ENCODE assay signal across 8 cellular contexts in the genomic region with DNA sequence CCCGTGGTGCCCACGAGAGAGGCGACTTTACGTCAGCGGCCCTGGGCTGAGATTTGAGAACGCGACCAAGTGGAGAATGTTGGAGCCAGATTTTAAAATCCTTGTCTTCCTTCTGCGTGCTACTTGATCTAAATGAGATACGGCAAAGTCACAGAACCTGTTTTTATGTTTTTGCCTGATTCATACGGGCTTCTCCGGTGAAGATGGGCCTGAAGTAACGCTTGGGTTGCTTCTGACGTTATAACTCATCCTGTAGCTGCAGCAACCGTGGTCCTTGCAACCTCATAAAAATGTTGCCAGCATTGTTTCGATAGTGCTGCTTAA. TPM values are rescaled to one million over a fixed set of nuclear protein-coding genes. Genes with fewer than 3 reads are reported as not detected.
DNase-seq lines count a peak whose midpoint lies in the region; ATAC-seq and TF ChIP-seq lines count a peak whose summit lies in the region.

No MANE protein-coding gene starts in this region.

- peaks cover 26% of the 10 kb centered on the region for H3K4me1 ChIP-seq in CD8-positive, alpha-beta memory T cell (ENCODE audit: insufficient read depth, low read length)
- H3K4me1 ChIP-seq in IMR-90 (ENCODE audit: control insufficient read depth, insufficient read depth, low read length) (peaks cover 10% of the 10 kb centered on the region; the same call in 1 of the 2 replicates), mammary epithelial cell (ENCODE audit: insufficient read depth, low read length) (peaks cover 17% of the 10 kb centered on the region), lung (ENCODE audit: control insufficient read depth in 2 of 2, insufficient read depth in 2 of 2, low read length in 2 of 2) (peaks cover 2 to 12% of the 10 kb centered on the region in 2 donors), urinary bladder (ENCODE audit: insufficient read depth) (no peaks in the 10 kb centered on the region)

- peaks cover 51% of the 10 kb centered on the region for H3K79me2 ChIP-seq in mammary epithelial cell (ENCODE audit: insufficient read depth, low read length)

- no TSS peak for BruUV-seq in IMR-90 (replicated peaks; lab: Mats Ljungman, UMichigan)
- BruUV-seq in mammary epithelial cell (replicated peaks; lab: Mats Ljungman, UMichigan): TSS peak; percentile 76

- intact Hi-C loops in IMR-90 (cut with micrococcal nuclease): no loop called here
- intact Hi-C loops in mammary epithelial cell (cut with micrococcal nuclease): no loop called here

- no peak for TF ChIP-seq RAD21 in IMR-90 (IDR thresholded peaks at IDR 0.05; ENCODE audit: low read length)

- H3K4me1 Mint-ChIP-seq in CD8-positive, alpha-beta memory T cell: peaks cover 41 to 53% (median 46%) of the 10 kb centered on the region in 3 donors

- H3K9me3 ChIP-seq in CD8-positive, alpha-beta memory T cell (ENCODE audit: low read length): no peaks in the 10 kb centered on the region
- H3K9me3 ChIP-seq in IMR-90 (ENCODE audit: control insufficient read depth, insufficient read depth, low read length) (no peaks in the 10 kb centered on the region), mammary epithelial cell (replicated peaks; ENCODE audit: insufficient read depth, low read length) (no peaks in the 10 kb centered on the region), lung (ENCODE audit: control insufficient read depth in 2 of 2, insufficient read depth in 1 of 2, low read length in 1 of 2) (no peaks in the 10 kb centered on the region)

- H3K9me3 Mint-ChIP-seq in CD8-positive, alpha-beta memory T cell: no peaks in the 10 kb centered on the region

- peak overlapping the region; percentile 88 for H2AK9ac ChIP-seq in IMR-90 (replicated peaks; ENCODE audit: low read depth, low read length, poor library complexity)

- H3K4me3 Mint-ChIP-seq in CD8-positive, alpha-beta memory T cell: peak overlapping the region; percentile 93 to 96 (median 95)

- peak overlapping the region; percentile 99 for H2AFZ ChIP-seq in IMR-90 (replicated peaks; ENCODE audit: low read length, poor library complexity)
- H2AFZ ChIP-seq in mammary epithelial cell (ENCODE audit: low read depth, low read length): peak overlapping the region; percentile 93

- no peak for ATAC-seq in IMR-90 (ENCODE audit: low read depth)
- ATAC-seq in lung (ENCODE audit: insufficient read depth, low FRiP score): no peak

- H3K4me2 ChIP-seq in IMR-90 (ENCODE audit: low read depth, low read length) (peak overlapping the region; percentile 90), mammary epithelial cell (ENCODE audit: insufficient read depth, low read depth, low read length) (peak overlapping the region; percentile 94)

- H4K20me1 ChIP-seq in IMR-90 (ENCODE audit: insufficient read depth, low read length) (peaks cover 5% of the 10 kb centered on the region; the same call in 1 of the 2 replicates), mammary epithelial cell (ENCODE audit: insufficient read depth, low read length) (no peaks in the 10 kb centered on the region)

- peak overlapping the region; percentile 17; the same call in 1 of the 2 replicates for H2BK120ac ChIP-seq in IMR-90 (ENCODE audit: low read depth, low read length)

- peak overlapping the region; percentile 58; the same call in 1 of the 2 replicates for H3K56ac ChIP-seq in IMR-90 (ENCODE audit: extremely low read depth, insufficient read depth, low read length)

- no peaks in the 10 kb centered on the region for H3K9me1 ChIP-seq in IMR-90 (ENCODE audit: insufficient read depth, low read length)

- no peak overlapping the region for H2BK15ac ChIP-seq in IMR-90 (ENCODE audit: low read depth, low read length)

- H3K79me1 ChIP-seq in IMR-90 (ENCODE audit: low read depth in 1 of 2, low read length in 2 of 2): peaks cover 15 to 25% of the 10 kb centered on the region in 2 experiments; a peak in 3 of 4 replicates

- H2BK5ac ChIP-seq in IMR-90 (ENCODE audit: low read depth, low read length, poor library complexity, severe bottlenecking): peak overlapping the region; percentile 73

- TF ChIP-seq CTCF in IMR-90 (conservative IDR thresholded peaks at IDR 0.05; ENCODE audit: low read depth, low read length): no peak
- no peak for TF ChIP-seq CTCF in mammary epithelial cell (conservative IDR thresholded peaks at IDR 0.05 in 1 of 2, IDR thresholded peaks at IDR 0.05 in 1 of 2; ENCODE audit: extremely low read depth in 1 of 2, insufficient read depth in 1 of 2, low read depth in 1 of 2, low read length in 2 of 2)
- no peak for TF ChIP-seq CTCF in lung (IDR thresholded peaks at IDR 0.05; ENCODE audit: control extremely low read depth, extremely low read depth)

- H3K27ac Mint-ChIP-seq in CD8-positive, alpha-beta memory T cell: peak overlapping the region; percentile 95 to 98 (median 97)

- POLR2A ChIA-PET in CD8-positive, alpha-beta memory T cell (lab: Charles Lee): no interaction called here
- POLR2A ChIA-PET in IMR-90 (lab: Charles Lee; ENCODE audit: unreplicated experiment): interaction anchor here (1.1 to 1.3 kb wide), 2 partner anchors 11 to 12 kb away, joined by 3 to 4 read pairs; no protein-coding TSS in a partner anchor

- H4K5ac ChIP-seq in IMR-90 (ENCODE audit: low read depth, low read length): peak overlapping the region; percentile 99

- WGBS in IMR-90 (ENCODE audit: extremely low coverage in 2 of 2, insufficient read length in 1 of 2), 2 experiments: 70% methylated on average over 5 of the region's 15 CpGs; no CpG with 5 or more reads in 1 of the 2 experiments
- 5% methylated on average over 14 of the region's 15 CpGs for WGBS in mammary epithelial cell (ENCODE audit: low coverage, missing lambda C conversion rate)
- WGBS in lung, 2 donors: 26 to 34% methylated on average over 15 of the region's 15 CpGs
- WGBS in urinary bladder: 25% methylated on average over 15 of the region's 15 CpGs

- peaks cover 0 to 21% (median 4%) of the 10 kb centered on the region in 3 donors for H3K36me3 Mint-ChIP-seq in CD8-positive, alpha-beta memory T cell

- peak overlapping the region; percentile 48; the same call in 1 of the 2 replicates for H2AK5ac ChIP-seq in IMR-90 (ENCODE audit: low read depth, low read length)

- peak overlapping the region; percentile 88 for H3K4ac ChIP-seq in IMR-90 (ENCODE audit: low read depth, low read length)

- no peak for TF ChIP-seq POLR2A in IMR-90 (IDR thresholded peaks at IDR 0.05; ENCODE audit: low read depth, low read length)

- H3K27me3 ChIP-seq in CD8-positive, alpha-beta memory T cell (ENCODE audit: insufficient read depth, low read length, poor library complexity, severe bottlenecking): no peaks in the 10 kb centered on the region
- no peaks in the 10 kb centered on the region for H3K27me3 ChIP-seq in IMR-90 (ENCODE audit: control insufficient read depth, insufficient read depth, low read length)
- no peaks in the 10 kb centered on the region for H3K27me3 ChIP-seq in mammary epithelial cell (ENCODE audit: insufficient read depth, low read length)
- no peaks in the 10 kb centered on the region for H3K27me3 ChIP-seq in lung (ENCODE audit: control insufficient read depth, insufficient read depth)

- no peak overlapping the region for H2BK20ac ChIP-seq in IMR-90 (ENCODE audit: low read depth, low read length)

- CTCF ChIA-PET in CD8-positive, alpha-beta memory T cell (lab: Charles Lee): no interaction called here
- CTCF ChIA-PET in IMR-90 (lab: Yijun Ruan, JAX): no interaction called here
- CTCF ChIA-PET in mammary epithelial cell (lab: Charles Lee; ENCODE audit: low non-redundant PET): no interaction called here

- H4K8ac ChIP-seq in IMR-90 (ENCODE audit: low read depth in 2 of 2, low read length in 2 of 2): peak overlapping the region; percentile 99 to 100

- peak overlapping the region; percentile 80 for H3K4me3 ChIP-seq in CD8-positive, alpha-beta memory T cell (ENCODE audit: low read length)
- peak overlapping the region; percentile 91 for H3K4me3 ChIP-seq in IMR-90 (ENCODE audit: insufficient read depth, low read depth, low read length)
- H3K4me3 ChIP-seq in mammary epithelial cell (replicated peaks in 1 of 3; ENCODE audit: insufficient read depth in 1 of 3, low read depth in 2 of 3, low read length in 3 of 3): peak overlapping the region; percentile 58 to 90 (median 83)
- H3K4me3 ChIP-seq in lung: peak overlapping the region; percentile 81
- H3K4me3 ChIP-seq in urinary bladder (ENCODE audit: low read depth, low read length): peak overlapping the region; percentile 70

- peaks cover 5% of the 10 kb centered on the region for H3K36me3 ChIP-seq in CD8-positive, alpha-beta memory T cell (ENCODE audit: insufficient read depth, low read length)
- peaks cover 2% of the 10 kb centered on the region; the same call in 1 of the 2 replicates for H3K36me3 ChIP-seq in IMR-90 (ENCODE audit: control insufficient read depth, insufficient read depth, low read length)
- H3K36me3 ChIP-seq in mammary epithelial cell (ENCODE audit: insufficient read depth, low read length): no peaks in the 10 kb centered on the region
- no peaks in the 10 kb centered on the region for H3K36me3 ChIP-seq in lung (ENCODE audit: control insufficient read depth in 2 of 2, insufficient read depth in 2 of 2, low read length in 2 of 2)
- H3K36me3 ChIP-seq in urinary bladder (ENCODE audit: insufficient read depth): no peaks in the 10 kb centered on the region

- H3K9ac ChIP-seq in IMR-90 (ENCODE audit: low read depth, low read length) (peak overlapping the region; percentile 89), mammary epithelial cell (ENCODE audit: insufficient read depth, low read length) (peak overlapping the region; percentile 93)

- H3K14ac ChIP-seq in IMR-90 (replicated peaks; ENCODE audit: low read depth, low read length): peak overlapping the region; percentile 96

- H3K23ac ChIP-seq in IMR-90 (ENCODE audit: low read depth, low read length): no peak overlapping the region

- peak overlapping the region; percentile 53; the same call in 1 of the 2 replicates for H3K18ac ChIP-seq in IMR-90 (ENCODE audit: low read depth, low read length)

- in situ Hi-C loops in IMR-90 (cut with MboI; ENCODE audit: low sequenced_read_pairs) (loop anchor here (25.0 kb wide), 1 partner anchor 1976 kb away; a partner anchor contains a TSS), mammary epithelial cell (cut with MboI; ENCODE audit: low sequenced_read_pairs in 2 of 2) (loop anchor here in 1 of 2 donors (25.0 kb wide), 1 partner anchor 1976 kb away; a partner anchor contains a TSS)

- DNase-seq in CD8-positive, alpha-beta memory T cell: no peak
- DNase-seq in IMR-90: peak; percentile 3
- peak; percentile 65 for DNase-seq in mammary epithelial cell
- DNase-seq in lung (ENCODE audit: low spot score): no peak
- no peak for DNase-seq in GM03348 (ENCODE audit: low spot score)
- no peak for DNase-seq in SK-N-DZ (ENCODE audit: low spot score)
- no peak for DNase-seq in NCI-H2227 treated with DMSO at 0.1 percent for 48 hours (lab: John Stamatoyannopoulos, UW)

- H3K27me3 Mint-ChIP-seq in CD8-positive, alpha-beta memory T cell: peaks cover 0 to 5% of the 10 kb centered on the region in 2 donors

- dilution Hi-C loops in IMR-90 (cut with HindIII; ENCODE audit: low sequenced_read_pairs, unreplicated experiment): no loop called here
- dilution Hi-C loops in mammary epithelial cell (cut with HindIII; ENCODE audit: low sequenced_read_pairs): no loop called here

- H4K91ac ChIP-seq in IMR-90 (ENCODE audit: insufficient read depth, low read depth, low read length): peak overlapping the region; percentile 91

- peak overlapping the region; percentile 92 for H3K27ac ChIP-seq in CD8-positive, alpha-beta memory T cell (ENCODE audit: low read depth, low read length)
- H3K27ac ChIP-seq in IMR-90 (ENCODE audit: insufficient read depth, low read length) (peak overlapping the region; percentile 86), mammary epithelial cell (ENCODE audit: insufficient read depth, low read depth, low read length) (peak overlapping the region; percentile 87), lung (ENCODE audit: low read depth in 1 of 2, low read length in 1 of 2) (peak overlapping the region; percentile 64 to 93), urinary bladder (ENCODE audit: low read depth) (peak overlapping the region; percentile 76)

RNA-seq across cellular contexts. Expression of a gene that starts 0.5 kb away (rescaled TPM):
- total RNA-seq in CD8-positive, alpha-beta memory T cell: 10 to 100 TPM; 11.0 to 13.2 TPM
- polyA plus RNA-seq in CD8-positive, alpha-beta memory T cell: 12.5 TPM
- total RNA-seq in IMR-90 (2012; rRNA removed): 19.0 and 33.9 TPM in 2 replicates
- polyA plus RNA-seq in IMR-90 (2012; rRNA removed): 15.9 and 21.1 TPM in 2 replicates
- 3.6 and 4.1 TPM in 2 replicates for polyA plus RNA-seq in IMR-90 (2012; cell fraction: cytosol; rRNA removed)
- polyA plus RNA-seq in IMR-90 (2012; cell fraction: nucleus; rRNA removed; ENCODE audit: low replicate concordance): 2.4 and 20.8 TPM in 2 replicates
- 10 to 100 TPM; 13.0 to 17.6 TPM for total RNA-seq in mammary epithelial cell
- 12.6 TPM for polyA plus RNA-seq in mammary epithelial cell
- polyA minus RNA-seq in mammary epithelial cell: 6.1 TPM
- total RNA-seq in lung: 10 to 100 TPM; 18.1 to 24.1 TPM
- 10 to 100 TPM; 12.3 to 14.8 TPM for polyA plus RNA-seq in lung
- total RNA-seq in urinary bladder: 36.3 TPM
- polyA plus RNA-seq in urinary bladder: 12.1 TPM
- polyA plus RNA-seq in SK-N-DZ (2014; cell fraction: cytosol; rRNA removed): 6.6 and 7.6 TPM in 2 replicates
- polyA plus RNA-seq in SK-N-DZ (2014; cell fraction: nucleus; rRNA removed): 9.0 and 14.4 TPM in 2 replicates

Comparison
In these comparisons a context has a peak if more than half of its experiments do, and no peak if none do; other contexts are left out.
1. DNase-seq: peak in IMR-90 (single experiment) and mammary epithelial cell (single experiment); none in CD8-positive, alpha-beta memory T cell (0 of 5), lung (single experiment), GM03348 (single experiment), SK-N-DZ (single experiment) and NCI-H2227 treated with DMSO at 0.1 percent for 48 hours (single experiment).
2. Peak in every context shown above with its lines, with median percentiles within 50 percentile points of each other: H3K27ac ChIP-seq and H3K4me3 ChIP-seq.